In genomic region chr6:28884423-28885148, GRCh38 we compare ENCODE assay signal across 12 cellular contexts. TPM values are rescaled to one million over a fixed set of nuclear protein-coding genes. Genes with fewer than 3 reads are reported as not detected.
DNase-seq lines count a peak whose midpoint lies in the region; ATAC-seq, FAIRE-seq and TF ChIP-seq lines count a peak whose summit lies in the region.
"Had no signal": no experiment of that assay in that cellular context is flagged by ENCODE, and none has a peak within 500 bp of the region (broad histone marks: within the 10 kb centered on the region; RNA-seq: fewer than 3 reads in every experiment).

No MANE protein-coding gene starts in this region.

- in situ Hi-C loops in ACHN (cut with HindIII; ENCODE audit: low pct_ligation_motif_present, low pct_unique_long_range_greater_than_20kb, low sequenced_read_pairs), result no loop called here
- in situ Hi-C loops in HepG2 (cut with HindIII; ENCODE audit: extremely low pct_ligation_motif_present, low pct_unique_long_range_greater_than_20kb), result no loop called here
- in situ Hi-C loops in gastrocnemius medialis (cut with MboI; ENCODE audit: low sequenced_read_pairs in 4 of 4), result no loop called here

- TF ChIP-seq RAD21 in HepG2 (CRISPR knock-in tag; IDR thresholded peaks at IDR 0.05), result no peak

- H3K4me2 ChIP-seq in HepG2 (ENCODE audit: low read depth, low read length), result peak overlapping the region; percentile 42; the same call in 1 of the 2 replicates

- no peaks in the 10 kb centered on the region; a peak in 1 of 5 replicates for H3K27me3 ChIP-seq in HepG2 (ENCODE audit: control insufficient read depth in 1 of 2, insufficient read depth in 2 of 2, low read length in 2 of 2)
- no peaks in the 10 kb centered on the region for H3K27me3 ChIP-seq in BE2C
- H3K27me3 ChIP-seq in gastrocnemius medialis, result peaks cover 15 to 28% (median 20%) of the 10 kb centered on the region in 3 donors
- H3K27me3 ChIP-seq: colonic mucosa had no signal

- CTCF ChIA-PET in activated CD8-positive, alpha-beta memory T cell treated with anti-CD3 and anti-CD28 coated beads, Interleukin-2, amount 10 ng/mL, durations not matched to agents 7 days and 5 days (lab: Charles Lee), result interaction anchor here (0.7 to 2.9 kb wide), 10 partner anchors 9 to 131 kb away, joined by 3 to 22 read pairs (median 4); partner anchors contain the start of gene TRIM27
- CTCF ChIA-PET in HepG2 (lab: Yijun Ruan, JAX; ENCODE audit: low intra/inter-chr PET ratio, low total read pairs), result no interaction called here

- no peak for TF ChIP-seq POLR2A in HepG2 (IDR thresholded peaks at IDR 0.05; ENCODE audit: insufficient read depth in 1 of 2, low read depth in 2 of 2, low read length in 2 of 2)
- TF ChIP-seq POLR2A in gastrocnemius medialis (IDR thresholded peaks at IDR 0.05), result no peak

- H4K20me1 ChIP-seq in HepG2 (ENCODE audit: insufficient read depth, low read length), result no peaks in the 10 kb centered on the region

- H3K9ac ChIP-seq in HepG2 (ENCODE audit: insufficient read depth, low read depth, low read length), result no peak overlapping the region; the same call in 1 of the 2 replicates

- no peak for FAIRE-seq in HepG2 (lab: Jason Lieb, UNC)

- peaks cover 15% of the 10 kb centered on the region for H3K27me3 Mint-ChIP-seq in activated CD8-positive, alpha-beta memory T cell treated with anti-CD3 and anti-CD28 coated beads, Interleukin-2, amount 10 ng/mL, durations not matched to agents 7 days and 5 days

- H3K4me3 ChIP-seq in HepG2 (replicated peaks in 1 of 3; ENCODE audit: insufficient read depth in 1 of 3, low read depth in 2 of 3, low read length in 3 of 3) (peak overlapping the region; percentile 9 to 51 (median 44); a peak in 4 of 6 replicates), BE2C (ENCODE audit: low read depth, low read length) (no peak overlapping the region), gastrocnemius medialis (no peak overlapping the region)
- H3K4me3 ChIP-seq: colonic mucosa, lung had no signal

- H3K4me1 ChIP-seq in HepG2 (ENCODE audit: insufficient read depth, low read length) (peaks cover 33% of the 10 kb centered on the region), BE2C (no peaks in the 10 kb centered on the region), gastrocnemius medialis (no peaks in the 10 kb centered on the region)
- H3K4me1 ChIP-seq: colonic mucosa had no signal

- peak overlapping the region; percentile 68 for H3K4me3 Mint-ChIP-seq in activated CD8-positive, alpha-beta memory T cell treated with anti-CD3 and anti-CD28 coated beads, Interleukin-2, amount 10 ng/mL, durations not matched to agents 7 days and 5 days

- POLR2A ChIA-PET in HepG2 (lab: Yijun Ruan, JAX), result interaction anchor here (1.0 to 3.6 kb wide), 5 partner anchors 12 to 992 kb away, joined by 4 to 43 read pairs (median 10); partner anchors contain the start of gene TRIM27

- intact Hi-C loops in HepG2 (cut with micrococcal nuclease; ENCODE audit: unreplicated experiment) (loop anchor here (5.0 kb wide), 2 partner anchors 47 to 58 kb away; no protein-coding TSS in a partner anchor), gastrocnemius medialis (cut with DNase I; ENCODE audit: low total_unique reads) (no loop called here)

- peaks cover 3% of the 10 kb centered on the region for H3K9me3 Mint-ChIP-seq in activated CD8-positive, alpha-beta memory T cell treated with anti-CD3 and anti-CD28 coated beads, Interleukin-2, amount 10 ng/mL, durations not matched to agents 7 days and 5 days (ENCODE audit: low read depth)

- H3K36me3 ChIP-seq in HepG2 (replicated peaks in 1 of 2; ENCODE audit: control insufficient read depth in 1 of 2, insufficient read depth in 2 of 2, low read length in 2 of 2), result no peaks in the 10 kb centered on the region
- no peaks in the 10 kb centered on the region for H3K36me3 ChIP-seq in BE2C
- no peaks in the 10 kb centered on the region for H3K36me3 ChIP-seq in gastrocnemius medialis
- H3K36me3 ChIP-seq: colonic mucosa had no signal

- no TSS peak for BruUV-seq in HepG2 (replicated peaks; lab: Mats Ljungman, UMichigan)

- WGBS in HepG2 (ENCODE audit: low lambda C conversion rate), result 89% methylated on average over 18 of the region's 18 CpGs

- peaks cover 43% of the 10 kb centered on the region for H3K4me1 Mint-ChIP-seq in activated CD8-positive, alpha-beta memory T cell treated with anti-CD3 and anti-CD28 coated beads, Interleukin-2, amount 10 ng/mL, durations not matched to agents 7 days and 5 days

- no peak overlapping the region for H2AFZ ChIP-seq in HepG2 (ENCODE audit: low read length)

- H3K79me2 ChIP-seq in HepG2 (ENCODE audit: insufficient read depth, low read length), result no peaks in the 10 kb centered on the region

- peak overlapping the region; percentile 87 for H3K27ac Mint-ChIP-seq in activated CD8-positive, alpha-beta memory T cell treated with anti-CD3 and anti-CD28 coated beads, Interleukin-2, amount 10 ng/mL, durations not matched to agents 7 days and 5 days

- H3K27ac ChIP-seq in HepG2 (ENCODE audit: extremely low read length, insufficient read depth, low read length), result no peak overlapping the region
- no peak overlapping the region for H3K27ac ChIP-seq in gastrocnemius medialis
- H3K27ac ChIP-seq: C4-2B, colonic mucosa had no signal

- no peaks in the 10 kb centered on the region for H3K9me3 ChIP-seq in HepG2 (ENCODE audit: low read length)
- no peaks in the 10 kb centered on the region; the same call in 1 of the 2 replicates for H3K9me3 ChIP-seq in BE2C
- no peaks in the 10 kb centered on the region for H3K9me3 ChIP-seq in gastrocnemius medialis
- H3K9me3 ChIP-seq: colonic mucosa had no signal

- peak; percentile 83 for ATAC-seq in activated CD8-positive, alpha-beta memory T cell treated with anti-CD3 and anti-CD28 coated beads, Interleukin-2, amount 10 ng/mL, durations not matched to agents 7 days and 5 days
- ATAC-seq in HepG2, result peak; percentile 65
- no peak for ATAC-seq in GM21717 (IDR thresholded peaks at IDR 0.05; ENCODE audit: unreplicated experiment)
- ATAC-seq in gastrocnemius medialis, result no peak

- DNase-seq in ACHN (peak; percentile 78), NCI-H146 treated with DMSO at 0.1 percent for 48 hours (lab: John Stamatoyannopoulos, UW; ENCODE audit: unreplicated experiment) (peak; percentile 35), HepG2 (ENCODE audit: low spot score) (peak; percentile 51), BE2C (no peak), DMS153 (lab: John Stamatoyannopoulos, UW) (no peak), gastrocnemius medialis (no peak)
- peak; percentile 88 for DNase-seq in activated CD8-positive, alpha-beta memory T cell treated with anti-CD3 and anti-CD28 coated beads, Interleukin-2, amount 10 ng/mL, durations not matched to agents 7 days and 5 days
- DNase-seq: colonic mucosa, GOT3 had no signal

- TF ChIP-seq CTCF in HepG2 (CRISPR knock-in tag; IDR thresholded peaks at IDR 0.05), result no peak
- TF ChIP-seq CTCF in BE2C (IDR thresholded peaks at IDR 0.05; ENCODE audit: low read depth, low read length), result no peak
- TF ChIP-seq CTCF in gastrocnemius medialis (IDR thresholded peaks at IDR 0.05 in 4 of 5, conservative IDR thresholded peaks at IDR 0.05 in 1 of 5), result no peak

- no peak for TF ChIP-seq EP300 in HepG2 (IDR thresholded peaks at IDR 0.05; ENCODE audit: low read depth in 2 of 2, low read length in 2 of 2)
- no peak for TF ChIP-seq EP300 in HepG2 (CRISPR knock-in tag; IDR thresholded peaks at IDR 0.05; ENCODE audit: borderline replicate concordance)

- H3K36me3 Mint-ChIP-seq in activated CD8-positive, alpha-beta memory T cell treated with anti-CD3 and anti-CD28 coated beads, Interleukin-2, amount 10 ng/mL, durations not matched to agents 7 days and 5 days, result peaks cover 9% of the 10 kb centered on the region

TF ChIP-seq in HepG2, 621 proteins besides CTCF, POLR2A, EP300 and RAD21:
- TF ChIP-seq POGZ (CRISPR knock-in tag; IDR thresholded peaks at IDR 0.05) (peak; percentile 23; the same call in 1 of the 2 replicates), ZNF746 (CRISPR knock-in tag; IDR thresholded peaks at IDR 0.05) (no peak), TBX2 (CRISPR knock-in tag; IDR thresholded peaks at IDR 0.05; ENCODE audit: borderline replicate concordance) (no peak), MAFF (IDR thresholded peaks at IDR 0.05; ENCODE audit: low read depth, low read length) (peak; percentile 57), ZMYM4 (CRISPR knock-in tag; IDR thresholded peaks at IDR 0.05) (peak; percentile 50; the same call in 1 of the 2 replicates), NFYB (CRISPR knock-in tag; IDR thresholded peaks at IDR 0.05) (peak; percentile 86), MAFK (conservative IDR thresholded peaks at IDR 0.05 in 1 of 2, IDR thresholded peaks at IDR 0.05 in 1 of 2; ENCODE audit: low read length in 2 of 2) (peak; percentile 21 to 43; a peak in 1 of 4 replicates), NFYC (CRISPR knock-in tag; IDR thresholded peaks at IDR 0.05) (peak; percentile 82)

RNA-seq across cellular contexts. Expression of gene TRIM27, which starts 39.2 kb away (rescaled TPM):
- total RNA-seq in activated CD8-positive, alpha-beta memory T cell treated with anti-CD3 and anti-CD28 coated beads, Interleukin-2, amount 10 ng/mL, durations not matched to agents 7 days and 5 days, result 10 to 100 TPM; 52.5 to 62.9 TPM
- total RNA-seq in HepG2 (2016; rRNA removed; fragmentation: Illumina TruSeq; extraction: Trizol) (79.0 and 88.6 TPM in 2 replicates), gastrocnemius medialis (10 to 100 TPM; 33.6 to 45.1 (median 36.1) TPM)
- 14.2 and 14.7 TPM in 2 replicates for total RNA-seq in HepG2 (2016; cell fraction: cytosol; rRNA removed; fragmentation: Illumina TruSeq; extraction: Trizol; ENCODE audit: low read depth)
- 82.1 and 84.2 TPM in 2 replicates for total RNA-seq in HepG2 (2016; cell fraction: insoluble cytoplasmic fraction; rRNA removed; fragmentation: Illumina TruSeq; extraction: Trizol)
- 35.6 and 36.2 TPM in 2 replicates for total RNA-seq in HepG2 (2016; cell fraction: membrane; rRNA removed; fragmentation: Illumina TruSeq; extraction: Trizol)
- total RNA-seq in HepG2 (2016; cell fraction: nucleus; rRNA removed; fragmentation: Illumina TruSeq; extraction: Trizol), result 86.3 and 102 TPM in 2 replicates
- 108 and 112 TPM in 2 replicates for polyA plus RNA-seq in HepG2 (2011; rRNA removed)
- polyA plus RNA-seq in HepG2 (2011; cell fraction: cytosol; rRNA removed), result 79.8 and 88.4 TPM in 2 replicates
- 158 and 172 TPM in 2 replicates for polyA plus RNA-seq in HepG2 (2011; cell fraction: nucleus; rRNA removed)
- polyA plus RNA-seq in HepG2 (2012), result 57.6 and 68.7 TPM in 2 replicates
- 6.2 and 6.6 TPM in 2 replicates for polyA plus RNA-seq in HepG2 (2016; cell fraction: cytosol; fragmentation: Illumina TruSeq; extraction: Trizol; ENCODE audit: low read depth)
- 74.5 and 78.1 TPM in 2 replicates for polyA plus RNA-seq in HepG2 (2016; cell fraction: insoluble cytoplasmic fraction; fragmentation: Illumina TruSeq; extraction: Trizol; ENCODE audit: low read depth)
- 14.8 and 17.7 TPM in 2 replicates for polyA plus RNA-seq in HepG2 (2016; cell fraction: membrane; fragmentation: Illumina TruSeq; extraction: Trizol; ENCODE audit: low read depth)
- polyA plus RNA-seq in HepG2 (2016; cell fraction: nucleus; fragmentation: Illumina TruSeq; extraction: Trizol; ENCODE audit: insufficient read depth, low read depth), result 88.3 and 97.6 TPM in 2 replicates
- polyA minus RNA-seq in HepG2 (2011; rRNA and poly(A)+ RNA removed; ENCODE audit: low replicate concordance), result 155 and 156 TPM in 2 replicates
- 47.8 and 51.6 TPM in 2 replicates for polyA minus RNA-seq in HepG2 (2011; cell fraction: cytosol; rRNA and poly(A)+ RNA removed)
- polyA minus RNA-seq in HepG2 (2011; cell fraction: nucleus; rRNA and poly(A)+ RNA removed), result 183 and 209 TPM in 2 replicates
- polyA plus RNA-seq in BE2C (2012; ENCODE audit: insufficient read depth, insufficient read length, low read depth), result 104 TPM

Comparison
In these comparisons a context has a peak if more than half of its experiments do, and no peak if none do; other contexts are left out.
1. DNase-seq: peak in ACHN (single experiment), NCI-H146 treated with DMSO at 0.1 percent for 48 hours (single experiment), activated CD8-positive, alpha-beta memory T cell treated with anti-CD3 and anti-CD28 coated beads, Interleukin-2, amount 10 ng/mL, durations not matched to agents 7 days and 5 days (single experiment) and HepG2 (single experiment); none in BE2C (single experiment), DMS153 (single experiment) and gastrocnemius medialis (0 of 2).
2. ATAC-seq: peak in activated CD8-positive, alpha-beta memory T cell treated with anti-CD3 and anti-CD28 coated beads, Interleukin-2, amount 10 ng/mL, durations not matched to agents 7 days and 5 days (single experiment) and HepG2 (single experiment); none in GM21717 (single experiment) and gastrocnemius medialis (0 of 2).
3. H3K4me3 ChIP-seq: peak in HepG2 (3 of 3); none in BE2C (single experiment) and gastrocnemius medialis (0 of 4).